ENCODE assay signal across 12 cellular contexts in the genomic region with DNA sequence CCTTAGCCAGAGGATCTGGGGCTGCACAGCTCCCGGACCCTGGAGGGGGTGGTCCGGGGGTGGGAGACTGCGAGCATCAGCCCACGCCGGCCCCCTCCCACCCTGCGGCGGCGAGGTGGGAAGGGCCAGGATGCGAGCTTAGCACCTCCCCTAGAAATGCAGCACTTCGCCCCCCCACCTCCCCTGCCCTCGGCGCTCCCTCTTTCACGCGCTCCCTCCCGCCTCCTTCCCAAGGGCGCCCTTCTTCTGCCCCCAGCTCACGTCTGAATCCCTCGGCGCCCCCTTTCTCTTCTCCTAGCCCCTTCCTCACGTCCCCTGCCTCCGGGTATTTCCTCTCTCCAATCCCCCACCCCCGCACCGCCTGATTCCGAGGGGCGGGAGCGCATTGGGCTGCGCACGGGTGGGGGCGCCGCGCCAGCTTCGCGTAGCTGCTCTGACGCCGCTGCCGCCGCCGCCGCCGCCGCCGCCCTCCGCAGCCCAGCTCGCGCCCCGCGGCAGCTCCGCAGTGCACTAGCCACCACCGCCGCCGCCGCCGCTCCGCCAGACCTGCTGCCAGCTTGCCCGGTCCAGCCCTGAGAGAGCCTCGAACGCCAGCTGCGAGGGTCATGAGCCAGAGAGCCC. TPM values are rescaled to one million over a fixed set of nuclear protein-coding genes. Genes with fewer than 3 reads are reported as not detected.
A peak's percentile ranks its signal among the peaks of the same experiment; 100 is the strongest.
DNase-seq lines count a peak whose midpoint lies in the region; ATAC-seq, FAIRE-seq and TF ChIP-seq lines count a peak whose summit lies in the region.
"Had no signal": no experiment of that assay in that cellular context is flagged by ENCODE, and none has a peak within 500 bp of the region (broad histone marks: within the 10 kb centered on the region; RNA-seq: fewer than 3 reads in every experiment).

A gene with protein sequence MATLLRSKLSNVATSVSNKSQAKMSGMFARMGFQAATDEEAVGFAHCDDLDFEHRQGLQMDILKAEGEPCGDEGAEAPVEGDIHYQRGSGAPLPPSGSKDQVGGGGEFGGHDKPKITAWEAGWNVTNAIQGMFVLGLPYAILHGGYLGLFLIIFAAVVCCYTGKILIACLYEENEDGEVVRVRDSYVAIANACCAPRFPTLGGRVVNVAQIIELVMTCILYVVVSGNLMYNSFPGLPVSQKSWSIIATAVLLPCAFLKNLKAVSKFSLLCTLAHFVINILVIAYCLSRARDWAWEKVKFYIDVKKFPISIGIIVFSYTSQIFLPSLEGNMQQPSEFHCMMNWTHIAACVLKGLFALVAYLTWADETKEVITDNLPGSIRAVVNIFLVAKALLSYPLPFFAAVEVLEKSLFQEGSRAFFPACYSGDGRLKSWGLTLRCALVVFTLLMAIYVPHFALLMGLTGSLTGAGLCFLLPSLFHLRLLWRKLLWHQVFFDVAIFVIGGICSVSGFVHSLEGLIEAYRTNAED (plus strand): TSS at position 505 of the 621 bp plus-strand sequence. CDS start 239 bp downstream, outside the sequence.

- FAIRE-seq in K562 (lab: Jason Lieb, UNC), result no peak
- FAIRE-seq: GM18507, kidney had no signal

- DNase-seq in NCI-H1436 (lab: John Stamatoyannopoulos, UW) (peak; percentile 74), NCI-H1436 treated with DMSO at 0.1 percent for 48 hours (lab: John Stamatoyannopoulos, UW) (no peak), MM.1S (no peak), K562 (ENCODE audit: extremely low read depth in 1 of 4, low spot score in 3 of 4) (peak in 2 of 4 experiments; percentile 23), neural progenitor cell (ENCODE audit: low spot score) (peak; percentile 71), NCI-H2081 treated with DMSO at 0.1 percent for 48 hours (lab: John Stamatoyannopoulos, UW) (no peak)
- DNase-seq: kidney had no signal

- in situ Hi-C loops in K562 (cut with MboI), result no loop called here

- CTCF ChIA-PET in K562 (lab: Yijun Ruan, JAX; ENCODE audit: low intra/inter-chr PET ratio), result interaction anchor here (1.4 to 1.5 kb wide), 2 partner anchors 75 to 386 kb away, joined by 3 to 5 read pairs; no protein-coding TSS in a partner anchor

- peaks cover 2% of the 10 kb centered on the region for H3K9me3 Mint-ChIP-seq in neural progenitor cell

- intact Hi-C loops in K562 (cut with micrococcal nuclease), result loop anchor here (10.0 kb wide), 1 partner anchor 321 kb away; no protein-coding TSS in a partner anchor

- H3K4me1 ChIP-seq in MM.1S (ENCODE audit: low read length) (peaks cover 11% of the 10 kb centered on the region), K562 (replicated peaks in 1 of 2; ENCODE audit: control insufficient read depth in 2 of 2, insufficient read depth in 2 of 2, low read length in 2 of 2) (peaks cover 0 to 42% of the 10 kb centered on the region in 2 experiments; a peak in 3 of 5 replicates), neural progenitor cell (peaks cover 30% of the 10 kb centered on the region)

- no peaks in the 10 kb centered on the region for H3K9me3 ChIP-seq in MM.1S (replicated peaks; ENCODE audit: insufficient read depth, low read length)
- no peaks in the 10 kb centered on the region for H3K9me3 ChIP-seq in K562 (replicated peaks; ENCODE audit: control insufficient read depth, insufficient read depth, low read depth, low read length)
- H3K9me3 ChIP-seq in neural progenitor cell (ENCODE audit: low read depth), result no peaks in the 10 kb centered on the region
- H3K9me3 ChIP-seq: upper lobe of left lung had no signal

- H3K27ac ChIP-seq in MM.1S (ENCODE audit: low read length) (no peak within 1 kb of the TSS), K562 (ENCODE audit: extremely low read depth, low read depth, low read length) (no peak within 1 kb of the TSS), neural progenitor cell (no peak within 1 kb of the TSS)
- H3K27ac ChIP-seq: skin epidermis, upper lobe of left lung had no signal

- H3F3A ChIP-seq in MM.1S (ENCODE audit: insufficient read depth, low read length) (no peaks in the 10 kb centered on the region), neural progenitor cell (ENCODE audit: low read depth) (peaks cover 23% of the 10 kb centered on the region)

- H3K9me1 ChIP-seq in K562 (ENCODE audit: control insufficient read depth, insufficient read depth, low read length), result no peaks in the 10 kb centered on the region

- no peaks in the 10 kb centered on the region for H3K36me3 Mint-ChIP-seq in neural progenitor cell

- H3K4me3 ChIP-seq in MM.1S (ENCODE audit: low read length), result peak within 1 kb of the TSS; percentile 49
- H3K4me3 ChIP-seq in K562, result no peak within 1 kb of the TSS
- H3K4me3 ChIP-seq in neural progenitor cell, result peak within 1 kb of the TSS; percentile 38
- H3K4me3 ChIP-seq: upper lobe of left lung had no signal

- no peaks in the 10 kb centered on the region for H3K79me2 ChIP-seq in MM.1S (ENCODE audit: low read length)
- no peaks in the 10 kb centered on the region for H3K79me2 ChIP-seq in K562 (ENCODE audit: control insufficient read depth, insufficient read depth, low read length)
- no peaks in the 10 kb centered on the region for H3K79me2 ChIP-seq in neural progenitor cell (ENCODE audit: low read depth)

- H3K4me1 Mint-ChIP-seq in neural progenitor cell, result peaks cover 39% of the 10 kb centered on the region

- no peak within 1 kb of the TSS for H3K27ac Mint-ChIP-seq in neural progenitor cell

- H3K9ac ChIP-seq in MM.1S (ENCODE audit: low read length), result no peak within 1 kb of the TSS
- H3K9ac ChIP-seq in K562 (ENCODE audit: insufficient read depth in 1 of 2, low read depth in 2 of 2, low read length in 2 of 2), result no peak within 1 kb of the TSS
- H3K9ac ChIP-seq in neural progenitor cell, result no peak within 1 kb of the TSS

- ATAC-seq in K562 (no peak), GM18870 (IDR thresholded peaks at IDR 0.05; ENCODE audit: unreplicated experiment) (no peak), HG02610 (IDR thresholded peaks at IDR 0.05; ENCODE audit: unreplicated experiment) (no peak)

- H4K20me1 ChIP-seq in MM.1S (ENCODE audit: insufficient read depth, low read length) (no peaks in the 10 kb centered on the region), K562 (replicated peaks; ENCODE audit: control insufficient read depth, insufficient read depth, low read length) (peaks cover 15% of the 10 kb centered on the region), neural progenitor cell (ENCODE audit: low read depth) (peaks cover 69% of the 10 kb centered on the region)

- H3K27me3 ChIP-seq in MM.1S (replicated peaks; ENCODE audit: insufficient read depth, low read length) (peaks cover 92% of the 10 kb centered on the region), K562 (ENCODE audit: control insufficient read depth in 2 of 2, insufficient read depth in 2 of 2, low read length in 2 of 2) (peaks cover 34 to 94% of the 10 kb centered on the region in 2 experiments), neural progenitor cell (peaks cover 100% of the 10 kb centered on the region)

- no peak for TF ChIP-seq POLR2A in K562 (conservative IDR thresholded peaks at IDR 0.05)

- TF ChIP-seq CTCF in MM.1S (IDR thresholded peaks at IDR 0.05; ENCODE audit: low read length) (no peak), K562 (IDR thresholded peaks at IDR 0.05 in 2 of 3, conservative IDR thresholded peaks at IDR 0.05 in 1 of 3; ENCODE audit: insufficient read depth in 2 of 3, low read depth in 1 of 3, low read length in 3 of 3) (no peak), neural progenitor cell (IDR thresholded peaks at IDR 0.05) (no peak)

- no peak for TF ChIP-seq RAD21 in K562 (CRISPR knock-in tag; conservative IDR thresholded peaks at IDR 0.05 in 1 of 2, IDR thresholded peaks at IDR 0.05 in 1 of 2)

- no TSS peak for BruUV-seq in K562 (replicated peaks; lab: Mats Ljungman, UMichigan)

- H3K4me3 Mint-ChIP-seq in neural progenitor cell, result peak within 1 kb of the TSS; percentile 71

- H3K4me2 ChIP-seq in MM.1S (ENCODE audit: low read depth, low read length), result peak within 1 kb of the TSS; percentile 76
- no peak within 1 kb of the TSS for H3K4me2 ChIP-seq in K562 (ENCODE audit: insufficient read depth, low read length)
- peak within 1 kb of the TSS; percentile 79 for H3K4me2 ChIP-seq in neural progenitor cell

- POLR2A ChIA-PET in K562 (lab: Yijun Ruan, JAX), result interaction anchor here (0.8 to 1.8 kb wide), 2 partner anchors 11 to 12 kb away, joined by 4 to 7 read pairs; no protein-coding TSS in a partner anchor

- no peak for TF ChIP-seq EP300 in K562 (IDR thresholded peaks at IDR 0.05; ENCODE audit: low read length)

- WGBS in K562 (ENCODE audit: insufficient coverage, low coverage, missing lambda C conversion rate), result 15% methylated on average over 11 of the region's 58 CpGs

- H3K36me3 ChIP-seq in MM.1S (replicated peaks; ENCODE audit: insufficient read depth, low read length) (no peaks in the 10 kb centered on the region), K562 (ENCODE audit: control insufficient read depth, insufficient read depth, low read length) (no peaks in the 10 kb centered on the region), neural progenitor cell (no peaks in the 10 kb centered on the region)
- H3K36me3 ChIP-seq: upper lobe of left lung had no signal

- peaks cover 92% of the 10 kb centered on the region for H3K27me3 Mint-ChIP-seq in neural progenitor cell (ENCODE audit: insufficient read depth, low read depth)

- no peaks in the 10 kb centered on the region for H3K9me2 ChIP-seq in MM.1S (replicated peaks; ENCODE audit: insufficient read depth, low read length)

- H2AFZ ChIP-seq in MM.1S (ENCODE audit: low read length) (peak within 1 kb of the TSS; percentile 62), K562 (ENCODE audit: low read depth, low read length) (no peak within 1 kb of the TSS), neural progenitor cell (replicated peaks) (peak within 1 kb of the TSS; percentile 91)

TF ChIP-seq in K562, 482 proteins besides CTCF, POLR2A, EP300 and RAD21 (continues in another document):
- TF ChIP-seq ZNF311 (CRISPR knock-in tag; IDR thresholded peaks at IDR 0.05) (no peak), ZNF589 (CRISPR knock-in tag; IDR thresholded peaks at IDR 0.05; ENCODE audit: low read depth) (no peak)

RNA-seq across cellular contexts. Expression of the gene that starts here (rescaled TPM):
- 0.16 TPM in 1 of 2 replicates, not detected in the other for total RNA-seq in K562 (2011; cell fraction: chromatin; rRNA removed; ENCODE audit: low replicate concordance)
- not detected in 2 replicates for total RNA-seq in K562 (2011; cell fraction: nucleolus; rRNA removed)
- total RNA-seq in K562 (2011; cell fraction: nucleoplasm; rRNA removed), result 0.23 TPM in 1 of 2 replicates, not detected in the other
- total RNA-seq in K562 (2014; rRNA removed) (not detected in 2 replicates), K562 (2014; rRNA removed; fragmentation: Illumina TruSeq; extraction: Trizol) (not detected in 2 replicates), K562 (2015; rRNA removed; fragmentation: Illumina TruSeq; extraction: Trizol) (not detected in 2 replicates), K562 (2021) (not detected in 2 replicates), neural progenitor cell (ENCODE audit: low replicate concordance) (0.04 and 0.37 TPM in 2 replicates)
- polyA plus RNA-seq in K562 (2011; rRNA removed) (not detected in 2 replicates), K562 (2014; fragmentation: Illumina TruSeq; extraction: Trizol) (not detected in 2 replicates), K562 (2014; fragmentation: Nextera tagmentation; extraction: Ambion mirVana) (not detected), K562 (2014; rRNA removed) (not detected in 2 replicates)
- not detected in 2 replicates for polyA plus RNA-seq in K562 (2011; cell fraction: cytosol; rRNA removed)
- polyA plus RNA-seq in K562 (2011; cell fraction: nucleus; rRNA removed), result not detected in 2 replicates
- not detected in 2 replicates for polyA plus RNA-seq in K562 (2012)
- polyA minus RNA-seq in K562 (2011; rRNA and poly(A)+ RNA removed), result not detected in 2 replicates
- not detected in 2 replicates for polyA minus RNA-seq in K562 (2011; cell fraction: cytosol; rRNA and poly(A)+ RNA removed)
- polyA minus RNA-seq in K562 (2011; cell fraction: nucleus; rRNA and poly(A)+ RNA removed), result not detected in 2 replicates
- total RNA-seq: kidney, upper lobe of left lung had no signal

Comparison
In these comparisons a context has a peak if more than half of its experiments do, and no peak if none do; other contexts are left out.
1. Peak in DNase-seq, H3K4me3 ChIP-seq and H3K4me2 ChIP-seq in neural progenitor cell; RNA of the gene not detected or under 1 TPM.